15 cellular contexts compared by ENCODE assay signal in genomic region chr14:75751291-75751690, GRCh38.
"Had no signal": no experiment of that assay in that cellular context is flagged by ENCODE, and none has a peak within 500 bp of the region (broad histone marks: within the 10 kb centered on the region; RNA-seq: fewer than 3 reads in every experiment).

No MANE protein-coding gene starts in this region.

- H3K4me1 Mint-ChIP-seq: activated naive CD8-positive, alpha-beta T cell treated with anti-CD3 and anti-CD28 coated beads, Interleukin-2, amount 50 U/mL, for 24 hours had no signal

- H3K27ac ChIP-seq: epithelial cell of prostate, lower lobe of right lung, upper lobe of left lung had no signal

- H3K9me3 ChIP-seq: upper lobe of left lung had no signal

- ATAC-seq: activated CD8-positive, alpha-beta T cell treated with anti-CD3 and anti-CD28 coated beads for 36 hours; activated naive CD8-positive, alpha-beta T cell treated with anti-CD3 and anti-CD28 coated beads, Interleukin-2, amount 50 U/mL, for 24 hours; effector memory CD8-positive, alpha-beta T cell; lower lobe of right lung; naive thymus-derived CD8-positive, alpha-beta T cell had no signal

- H3K4me3 Mint-ChIP-seq: activated CD8-positive, alpha-beta T cell treated with anti-CD3 and anti-CD28 coated beads for 36 hours; activated naive CD8-positive, alpha-beta T cell treated with anti-CD3 and anti-CD28 coated beads, Interleukin-2, amount 50 U/mL, for 24 hours; effector memory CD8-positive, alpha-beta T cell; naive thymus-derived CD8-positive, alpha-beta T cell had no signal

- H3K4me3 ChIP-seq: lower lobe of right lung, sigmoid colon, upper lobe of left lung had no signal

- H3K4me1 ChIP-seq: lower lobe of right lung, upper lobe of left lung had no signal

- H3K27ac Mint-ChIP-seq: activated CD8-positive, alpha-beta T cell treated with anti-CD3 and anti-CD28 coated beads for 36 hours; activated naive CD8-positive, alpha-beta T cell treated with anti-CD3 and anti-CD28 coated beads, Interleukin-2, amount 50 U/mL, for 24 hours; effector memory CD8-positive, alpha-beta T cell; naive thymus-derived CD8-positive, alpha-beta T cell had no signal

- H3K27me3 Mint-ChIP-seq: activated CD8-positive, alpha-beta T cell treated with anti-CD3 and anti-CD28 coated beads for 36 hours; activated naive CD8-positive, alpha-beta T cell treated with anti-CD3 and anti-CD28 coated beads, Interleukin-2, amount 50 U/mL, for 24 hours; effector memory CD8-positive, alpha-beta T cell; naive thymus-derived CD8-positive, alpha-beta T cell had no signal

- H3K27me3 ChIP-seq: sigmoid colon, upper lobe of left lung had no signal

- DNase-seq: activated CD8-positive, alpha-beta memory T cell treated with anti-CD3 and anti-CD28 coated beads, Interleukin-2, amount 50 U/mL, for 4 hours; activated CD8-positive, alpha-beta T cell treated with anti-CD3 and anti-CD28 coated beads for 36 hours; activated naive CD4-positive, alpha-beta T cell treated with Interleukin-2 at 50 U/mL for 16 hours; activated naive CD8-positive, alpha-beta T cell treated with anti-CD3 and anti-CD28 coated beads, Interleukin-2, amount 50 U/mL, for 24 hours; caudate nucleus; effector memory CD8-positive, alpha-beta T cell; lower lobe of right lung; naive thymus-derived CD8-positive, alpha-beta T cell; occipital lobe; sigmoid colon; stimulated activated CD4-positive, alpha-beta T cell treated with anti-CD3 and anti-CD28 coated beads, Interleukin-2, amount 100 ng/mL, for 48 hours; stimulated activated naive CD4-positive, alpha-beta T cell treated with Interleukin-2 at 50 U/mL for 16 hours; T-helper 9 cell; upper lobe of left lung had no signal
